Comparison of ENCODE assay signal across 19 cellular contexts in the genomic region with DNA sequence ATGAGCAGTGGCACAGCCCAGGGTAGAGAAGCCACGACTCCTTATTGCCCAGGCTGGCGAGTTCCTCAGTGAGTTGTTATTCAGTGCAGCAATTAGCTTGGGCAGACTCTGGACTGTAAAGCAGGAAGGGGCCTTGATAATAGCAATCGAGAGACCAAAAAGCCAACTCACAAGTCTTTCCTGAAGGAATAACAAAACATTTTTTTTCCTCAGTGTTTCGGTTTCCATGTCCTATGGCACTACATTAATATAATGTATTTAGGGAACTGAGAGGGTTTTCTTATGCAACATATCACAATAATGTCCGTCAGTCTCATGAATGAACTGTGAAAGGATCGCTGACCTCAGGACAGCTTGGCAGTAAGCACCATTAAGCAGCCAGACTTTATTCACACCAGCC.
DNase-seq lines count a peak whose midpoint lies in the region; ATAC-seq and TF ChIP-seq lines count a peak whose summit lies in the region.
"Had no signal": no experiment of that assay in that cellular context is flagged by ENCODE, and none has a peak within 500 bp of the region (broad histone marks: within the 10 kb centered on the region; RNA-seq: fewer than 3 reads in every experiment).

No MANE protein-coding gene starts in this region.

- no TSS peak for BruUV-seq in OCI-LY7 (replicated peaks; lab: Mats Ljungman, UMichigan)

- peak overlapping the region; percentile 2 to 13 for H3K27ac ChIP-seq in esophagus (ENCODE audit: low read depth in 2 of 2, low read length in 1 of 2)
- peak overlapping the region; percentile 0 for H3K27ac ChIP-seq in muscle layer of colon (ENCODE audit: low read depth, low read length)
- H3K27ac ChIP-seq in tibial nerve = peak overlapping the region in 3 of 4 donors; percentile 9 to 37 (median 20)
- no peak overlapping the region for H3K27ac ChIP-seq in OCI-LY7 (ENCODE audit: low read depth, low read length, poor library complexity, severe bottlenecking)
- H3K27ac ChIP-seq: left ventricle myocardium inferior, uterus had no signal

- no peak overlapping the region for H3K4me2 ChIP-seq in OCI-LY7 (ENCODE audit: low read length)
- H3K4me2 ChIP-seq: smooth muscle cell had no signal

- no peaks in the 10 kb centered on the region for H3K9me2 ChIP-seq in OCI-LY7 (ENCODE audit: insufficient read depth, low read length)

- 71 to 79% methylated on average over 6 of the region's 6 CpGs for WGBS in esophagus, 2 donors
- WGBS in tibial nerve, 2 donors = 50 to 53% methylated on average over 6 of the region's 6 CpGs

- no peak overlapping the region for H3K9ac ChIP-seq in muscle layer of colon (ENCODE audit: low read length)

- TF ChIP-seq CTCF in tibial nerve (IDR thresholded peaks at IDR 0.05) (no peak), OCI-LY7 (conservative IDR thresholded peaks at IDR 0.05; ENCODE audit: low read length) (no peak)

- TF ChIP-seq POLR2A in tibial nerve (IDR thresholded peaks at IDR 0.05) = no peak

- POLR2A ChIA-PET in OCI-LY7 (lab: Charles Lee) = interaction anchor here (0.5 to 1.1 kb wide), 3 partner anchors 9 to 160 kb away, joined by 3 to 6 read pairs (median 5); no protein-coding TSS in a partner anchor

- H3K36me3 ChIP-seq in esophagus (ENCODE audit: control insufficient read depth in 2 of 2, insufficient read depth in 2 of 2, low read length in 1 of 2) = no peaks in the 10 kb centered on the region
- no peaks in the 10 kb centered on the region for H3K36me3 ChIP-seq in muscle layer of colon (ENCODE audit: insufficient read depth, low read length)
- no peaks in the 10 kb centered on the region for H3K36me3 ChIP-seq in tibial nerve
- no peaks in the 10 kb centered on the region for H3K36me3 ChIP-seq in OCI-LY7 (ENCODE audit: insufficient read depth, low read length)
- H3K36me3 ChIP-seq: left ventricle myocardium inferior, uterus had no signal

- H2AFZ ChIP-seq in OCI-LY7 (ENCODE audit: low read length) = no peak overlapping the region

- peak; percentile 34 for DNase-seq in SIG-M5 treated with dmso at 0.1 percent for 504 hours (lab: John Stamatoyannopoulos, UW; ENCODE audit: unreplicated experiment)
- no peak for DNase-seq in SIG-M5 (lab: John Stamatoyannopoulos, UW)
- DNase-seq in tibial nerve (ENCODE audit: low spot score in 2 of 2) = no peak
- DNase-seq in OCI-M2 (lab: John Stamatoyannopoulos, UW; ENCODE audit: unreplicated experiment) = no peak
- DNase-seq in OCI-LY7 (ENCODE audit: low spot score) = no peak
- DNase-seq: activated CD8-positive, alpha-beta memory T cell treated with anti-CD3 and anti-CD28 coated beads, Interleukin-2, amount 50 U/mL, for 4 hours; activated naive CD4-positive, alpha-beta T cell; CD8-positive, alpha-beta T cell; H7; hippocampal formation; left ventricle myocardium inferior; NCI-H1694 treated with DMSO at 0.1 percent for 48 hours; SHP77 treated with DMSO at 0.1 percent for 48 hours; uterus had no signal

- intact Hi-C loops in OCI-LY7 (cut with micrococcal nuclease; ENCODE audit: unreplicated experiment) = no loop called here

- CTCF ChIA-PET in OCI-LY7 (lab: Charles Lee; ENCODE audit: unreplicated experiment) = interaction anchor here (0.5 kb wide), 1 partner anchor 25 kb away, joined by 3 read pairs; no protein-coding TSS in a partner anchor

- TF ChIP-seq EP300 in tibial nerve (IDR thresholded peaks at IDR 0.05) = peak in 1 of 2 donors; percentile 64

- ATAC-seq in GM19463 (IDR thresholded peaks at IDR 0.05; ENCODE audit: unreplicated experiment) = no peak
- ATAC-seq: CD8-positive, alpha-beta T cell; stimulated activated memory B cell treated with anti-CD40 and anti-IgM and Interleukin-4, amounts not matched to agents 10 μg/mL and 1 μg/mL and 100 μg/mL, for 72 hours had no signal

- no peaks in the 10 kb centered on the region for H3K79me2 ChIP-seq in OCI-LY7 (ENCODE audit: insufficient read depth, low read depth, low read length)

- no peaks in the 10 kb centered on the region for H4K20me1 ChIP-seq in OCI-LY7 (ENCODE audit: insufficient read depth, low read length)

- H3K4me1 ChIP-seq in esophagus (ENCODE audit: control insufficient read depth in 2 of 2, insufficient read depth in 2 of 2, low read length in 1 of 2) = peaks cover 0 to 2% of the 10 kb centered on the region in 2 donors
- peaks cover 33% of the 10 kb centered on the region for H3K4me1 ChIP-seq in muscle layer of colon (ENCODE audit: insufficient read depth, low read length)
- peaks cover 0 to 3% (median 0%) of the 10 kb centered on the region in 4 donors for H3K4me1 ChIP-seq in tibial nerve
- peaks cover 15% of the 10 kb centered on the region for H3K4me1 ChIP-seq in OCI-LY7 (ENCODE audit: insufficient read depth, low read length, poor library complexity, severe bottlenecking)
- H3K4me1 ChIP-seq: uterus had no signal

- H3K9me3 ChIP-seq in esophagus (ENCODE audit: control insufficient read depth in 2 of 2, insufficient read depth in 1 of 2, low read depth in 1 of 2, low read length in 1 of 2) (no peaks in the 10 kb centered on the region), muscle layer of colon (ENCODE audit: low read length) (no peaks in the 10 kb centered on the region), tibial nerve (no peaks in the 10 kb centered on the region), OCI-LY7 (ENCODE audit: low read length) (no peaks in the 10 kb centered on the region)
- H3K9me3 ChIP-seq: left ventricle myocardium inferior, uterus had no signal

- H3K4me3 ChIP-seq in esophagus (ENCODE audit: low read depth in 1 of 2, low read length in 2 of 2) = no peak overlapping the region
- H3K4me3 ChIP-seq in muscle layer of colon (ENCODE audit: low read depth in 1 of 2, low read length in 2 of 2) = peak overlapping the region in 1 of 2 donors; percentile 15
- H3K4me3 ChIP-seq in tibial nerve = no peak overlapping the region
- H3K4me3 ChIP-seq in OCI-LY7 (ENCODE audit: low read depth, low read length, poor library complexity, severe bottlenecking) = no peak overlapping the region
- H3K4me3 ChIP-seq: left ventricle myocardium inferior, smooth muscle cell, uterus had no signal

- H3K27me3 ChIP-seq in esophagus (ENCODE audit: control insufficient read depth in 1 of 2, insufficient read depth in 2 of 2, low read length in 2 of 2) (no peaks in the 10 kb centered on the region), muscle layer of colon (ENCODE audit: control insufficient read depth in 1 of 2, insufficient read depth in 2 of 2, low read length in 2 of 2) (no peaks in the 10 kb centered on the region), tibial nerve (no peaks in the 10 kb centered on the region)
- H3K27me3 ChIP-seq: uterus had no signal
